1 cellular context compared by ENCODE assay signal in the genomic region with DNA sequence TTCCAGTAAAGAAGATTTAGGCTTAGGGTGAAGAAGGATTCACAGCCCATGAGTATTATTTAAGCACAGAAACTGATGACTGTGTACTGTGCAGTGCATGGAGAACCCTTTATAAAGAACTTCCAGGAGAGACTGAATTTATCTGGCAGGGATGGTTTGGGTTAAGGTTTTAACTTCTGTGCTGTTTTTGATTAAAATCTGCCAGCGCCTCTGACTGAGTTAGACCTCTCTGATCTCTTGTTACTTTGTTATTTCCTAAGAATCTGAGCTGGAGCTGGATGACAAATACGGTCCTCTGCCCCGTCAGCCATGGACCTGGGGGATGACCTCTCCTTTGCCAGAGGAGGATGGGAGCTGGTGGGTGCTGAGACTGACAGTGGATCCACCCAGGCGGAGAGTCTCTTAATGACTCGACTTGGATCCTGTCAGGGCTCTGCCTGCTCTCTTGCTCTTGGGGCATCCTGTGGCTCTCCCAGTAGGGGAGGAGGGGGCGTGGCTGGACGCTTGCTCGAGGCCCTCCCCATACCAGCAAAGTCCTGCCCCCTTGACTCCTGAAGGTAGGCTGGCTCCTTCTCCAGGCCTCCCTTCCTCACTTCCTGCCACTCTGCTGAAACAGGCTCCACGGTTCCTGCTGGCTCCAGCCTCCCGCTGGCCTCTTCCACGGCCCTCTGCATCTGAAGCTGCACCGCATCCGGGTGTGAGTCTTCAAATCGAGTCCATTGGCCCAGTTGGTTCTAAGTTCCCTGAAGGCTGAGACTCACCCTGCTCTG.
TF ChIP-seq lines count a peak whose summit lies in the region.

No MANE protein-coding gene starts in this region.

TF ChIP-seq in IMR-90, 13 proteins besides CTCF, POLR2A, EP300 and RAD21 (continued from another document):
- no peak for TF ChIP-seq MAFK (IDR thresholded peaks at IDR 0.05; ENCODE audit: low read depth, low read length)
